In the genomic region with DNA sequence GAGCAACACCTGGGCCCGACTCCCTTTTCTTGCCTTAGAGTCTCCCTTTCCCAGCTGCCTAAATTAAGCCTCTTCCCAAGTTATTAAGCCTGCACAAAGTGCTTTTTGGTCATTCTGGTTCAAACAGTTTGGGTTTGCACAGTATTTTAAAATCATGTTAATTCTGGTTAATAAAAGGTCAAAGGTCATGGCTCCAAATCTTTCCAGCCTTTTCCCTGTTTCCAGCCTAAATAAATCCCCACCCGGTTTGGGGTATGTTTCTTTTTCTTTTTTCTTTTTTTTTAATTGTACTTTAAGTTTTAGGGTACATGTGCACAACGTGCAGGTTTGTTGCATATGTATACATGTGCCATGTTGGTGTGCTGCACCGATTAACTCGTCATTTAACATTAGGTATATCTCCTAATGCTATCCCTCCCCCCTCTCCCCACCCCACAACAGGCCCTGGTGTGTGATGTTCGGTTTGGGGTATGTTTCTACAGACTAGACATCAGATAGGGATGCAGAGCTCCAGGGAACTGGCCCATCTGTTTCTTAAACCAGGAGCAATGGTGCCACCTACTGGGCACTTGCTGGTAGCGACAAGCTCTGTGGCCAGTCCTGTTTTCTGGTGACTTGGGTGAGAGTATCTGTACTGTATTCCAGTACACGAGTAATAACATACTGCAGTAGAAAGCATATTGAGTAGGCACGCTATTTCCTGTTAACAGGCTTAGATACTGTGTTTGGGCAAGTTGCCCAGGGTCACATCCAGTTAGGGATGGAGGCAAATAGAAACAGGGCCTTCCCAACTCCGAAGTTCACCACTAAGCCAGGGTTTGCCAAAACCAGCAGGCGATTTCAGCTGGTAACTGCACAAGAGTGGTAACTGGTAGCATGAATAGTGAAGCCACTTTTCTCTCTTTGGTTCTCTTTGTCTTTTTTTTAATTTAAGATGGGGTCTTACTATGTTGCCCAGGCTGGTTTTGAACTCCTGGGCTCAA, we compare ENCODE assay signal across 8 cellular contexts.
DNase-seq lines count a peak whose midpoint lies in the region; ATAC-seq lines count a peak whose summit lies in the region.

No MANE protein-coding gene starts in this region.

- intact Hi-C loops in left colon (cut with DNase I, micrococcal nuclease): loop anchor here (5.0 to 10.0 kb wide), 3 partner anchors 76 to 191 kb away; partner anchors contain the start of genes ACTR1A (in 1 of the 2) and SUFU (in 1 of the 2)

- ATAC-seq in HG03095 (IDR thresholded peaks at IDR 0.05; ENCODE audit: unreplicated experiment) (peak; percentile 77), left colon (peak; percentile 97)

- peak; percentile 51 for DNase-seq in GF-D8 (lab: John Stamatoyannopoulos, UW)
- DNase-seq in NCI-H446 treated with DMSO at 0.1 percent for 48 hours (lab: John Stamatoyannopoulos, UW): peak; percentile 13
- peak; percentile 71 to 78 for DNase-seq in activated CD4-positive, alpha-beta T cell treated with anti-CD3 and anti-CD28 coated beads for 24 hours (ENCODE audit: low read depth in 2 of 2)
- DNase-seq in cerebellar nuclear complex (lab: John Stamatoyannopoulos, UW): peak; percentile 79 to 90
- DNase-seq in left colon: peak; percentile 78 to 90
- DNase-seq in stimulated activated CD4-positive, alpha-beta T cell treated with anti-CD3 and anti-CD28 coated beads, Interleukin-2, amount 100 ng/mL, for 48 hours: peak; percentile 81 to 84
- DNase-seq in mesenteric fat pad (ENCODE audit: low spot score): no peak
